Comparison of ENCODE assay signal across 8 cellular contexts in genomic region chr12:16939871-16940306, GRCh38.
DNase-seq lines count a peak whose midpoint lies in the region; ATAC-seq and TF ChIP-seq lines count a peak whose summit lies in the region.

No MANE protein-coding gene starts in this region.

- peak; percentile 46 for DNase-seq in GM03348 (ENCODE audit: low spot score)
- peak; percentile 64 for DNase-seq in GM20000 (ENCODE audit: low spot score)
- DNase-seq in NCI-H446 (lab: John Stamatoyannopoulos, UW), result peak; percentile 66 to 86
- peak; percentile 77 for DNase-seq in astrocyte of the hippocampus (ENCODE audit: low read depth, low spot score)
- DNase-seq in lung microvascular endothelial cell (ENCODE audit: low read depth in 2 of 2), result peak; percentile 57 to 67
- no peak for DNase-seq in ureter (ENCODE audit: low spot score)
- DNase-seq in sciatic nerve (ENCODE audit: low spot score), result no peak

- ATAC-seq in HG03439 (IDR thresholded peaks at IDR 0.05; ENCODE audit: unreplicated experiment), result peak; percentile 99
- ATAC-seq in sciatic nerve, result no peak

- TF ChIP-seq CTCF in GM20000 (IDR thresholded peaks at IDR 0.05; ENCODE audit: extremely low read depth, missing control alignments), result peak; percentile 53

- intact Hi-C loops in sciatic nerve (cut with DNase I), result no loop called here

Comparison
In these comparisons a context has a peak if more than half of its experiments do, and no peak if none do; other contexts are left out.
1. DNase-seq: peak in GM03348 (single experiment), GM20000 (single experiment), NCI-H446 (2 of 2), astrocyte of the hippocampus (single experiment) and lung microvascular endothelial cell (2 of 2); none in ureter (single experiment) and sciatic nerve (single experiment).